ENCODE assay signal across 2 cellular contexts in the genomic region with DNA sequence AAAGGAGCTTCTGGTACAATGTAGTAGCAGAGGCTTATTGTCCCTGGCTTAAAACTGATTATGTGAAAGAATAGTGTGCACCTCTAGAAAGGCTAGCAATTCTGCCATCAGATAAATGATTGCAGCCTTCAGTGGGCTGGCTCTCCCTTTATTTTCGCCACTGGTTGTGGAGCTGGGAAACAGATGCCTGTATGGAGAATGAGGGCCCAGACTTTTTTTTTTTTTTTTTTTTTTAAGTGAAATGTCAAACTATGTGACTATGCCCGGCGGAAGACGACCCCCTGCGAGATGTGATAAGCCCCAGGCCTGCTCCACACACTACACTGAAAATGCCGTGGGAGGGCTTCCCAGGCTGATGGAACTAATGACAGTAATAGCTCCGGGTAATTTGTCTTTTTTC.
A peak's percentile ranks its signal among the peaks of the same experiment; 100 is the strongest.
TF ChIP-seq lines count a peak whose summit lies in the region.

No MANE protein-coding gene starts in this region.

TF ChIP-seq in SK-N-SH, 30 proteins besides CTCF, POLR2A, EP300 and RAD21 (continued from another document):
- TF ChIP-seq CHD2 (IDR thresholded peaks at IDR 0.05; ENCODE audit: low read length, partially characterized antibody): peak; percentile 74
- peak; percentile 52; the same call in 1 of the 2 replicates for TF ChIP-seq MXI1 (IDR thresholded peaks at IDR 0.05; ENCODE audit: low read depth, low read length)
- TF ChIP-seq EZH2phosphoT487 (IDR thresholded peaks at IDR 0.05; ENCODE audit: borderline replicate concordance, low read depth): no peak
- TF ChIP-seq RFX5 (IDR thresholded peaks at IDR 0.05; ENCODE audit: low read length): peak; percentile 35; the same call in 1 of the 2 replicates
- TF ChIP-seq TCF12 (IDR thresholded peaks at IDR 0.05): 0 out of 2 replicates have a peak, but pooled peaks have one; percentile 12
- peak; percentile 79 for TF ChIP-seq GATA2 (CRISPR knock-in tag; IDR thresholded peaks at IDR 0.05)
- peak; percentile 90 for TF ChIP-seq RCOR1 (IDR thresholded peaks at IDR 0.05; ENCODE audit: low read length)

TF ChIP-seq in neural cell, 6 proteins besides CTCF, POLR2A, EP300 and RAD21 (continued from another document):
- TF ChIP-seq, protein P1, sequence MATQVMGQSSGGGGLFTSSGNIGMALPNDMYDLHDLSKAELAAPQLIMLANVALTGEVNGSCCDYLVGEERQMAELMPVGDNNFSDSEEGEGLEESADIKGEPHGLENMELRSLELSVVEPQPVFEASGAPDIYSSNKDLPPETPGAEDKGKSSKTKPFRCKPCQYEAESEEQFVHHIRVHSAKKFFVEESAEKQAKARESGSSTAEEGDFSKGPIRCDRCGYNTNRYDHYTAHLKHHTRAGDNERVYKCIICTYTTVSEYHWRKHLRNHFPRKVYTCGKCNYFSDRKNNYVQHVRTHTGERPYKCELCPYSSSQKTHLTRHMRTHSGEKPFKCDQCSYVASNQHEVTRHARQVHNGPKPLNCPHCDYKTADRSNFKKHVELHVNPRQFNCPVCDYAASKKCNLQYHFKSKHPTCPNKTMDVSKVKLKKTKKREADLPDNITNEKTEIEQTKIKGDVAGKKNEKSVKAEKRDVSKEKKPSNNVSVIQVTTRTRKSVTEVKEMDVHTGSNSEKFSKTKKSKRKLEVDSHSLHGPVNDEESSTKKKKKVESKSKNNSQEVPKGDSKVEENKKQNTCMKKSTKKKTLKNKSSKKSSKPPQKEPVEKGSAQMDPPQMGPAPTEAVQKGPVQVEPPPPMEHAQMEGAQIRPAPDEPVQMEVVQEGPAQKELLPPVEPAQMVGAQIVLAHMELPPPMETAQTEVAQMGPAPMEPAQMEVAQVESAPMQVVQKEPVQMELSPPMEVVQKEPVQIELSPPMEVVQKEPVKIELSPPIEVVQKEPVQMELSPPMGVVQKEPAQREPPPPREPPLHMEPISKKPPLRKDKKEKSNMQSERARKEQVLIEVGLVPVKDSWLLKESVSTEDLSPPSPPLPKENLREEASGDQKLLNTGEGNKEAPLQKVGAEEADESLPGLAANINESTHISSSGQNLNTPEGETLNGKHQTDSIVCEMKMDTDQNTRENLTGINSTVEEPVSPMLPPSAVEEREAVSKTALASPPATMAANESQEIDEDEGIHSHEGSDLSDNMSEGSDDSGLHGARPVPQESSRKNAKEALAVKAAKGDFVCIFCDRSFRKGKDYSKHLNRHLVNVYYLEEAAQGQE (IDR thresholded peaks at IDR 0.05; ENCODE audit: borderline replicate concordance): no peak
- no peak for TF ChIP-seq EZH2 (IDR thresholded peaks at IDR 0.05; ENCODE audit: borderline replicate concordance, insufficient read depth, low read length, poor library complexity, severe bottlenecking)
- no peak for TF ChIP-seq SMC3 (conservative IDR thresholded peaks at IDR 0.05; ENCODE audit: poor library complexity)
- no peak for TF ChIP-seq POLR2AphosphoS5 (IDR thresholded peaks at IDR 0.05)
- TF ChIP-seq TAF1 (IDR thresholded peaks at IDR 0.05; ENCODE audit: low read depth): no peak
